Comparison of ENCODE assay signal across 14 cellular contexts in genomic region chr7:150716939-150717338, GRCh38. TPM values are rescaled to one million over a fixed set of nuclear protein-coding genes. Genes with fewer than 3 reads are reported as not detected.
A peak's percentile ranks its signal among the peaks of the same experiment; 100 is the strongest.
DNase-seq lines count a peak whose midpoint lies in the region; ATAC-seq and TF ChIP-seq lines count a peak whose summit lies in the region.
"Had no signal": no experiment of that assay in that cellular context is flagged by ENCODE, and none has a peak within 500 bp of the region (broad histone marks: within the 10 kb centered on the region; RNA-seq: fewer than 3 reads in every experiment).

No MANE protein-coding gene starts in this region.

- intact Hi-C loops in right lobe of liver (cut with DNase I): no loop called here

- CTCF ChIA-PET in activated CD4-positive, alpha-beta T cell treated with anti-CD3 and anti-CD28 coated beads, Interleukin-2, amount 10 ng/mL, durations not matched to agents 7 days and 5 days (lab: Charles Lee): interaction anchor here (0.5 to 2.4 kb wide), 14 partner anchors 8 to 268 kb away, joined by 3 to 12 read pairs (median 4); no protein-coding TSS in a partner anchor
- CTCF ChIA-PET in activated CD8-positive, alpha-beta T cell treated with anti-CD3 and anti-CD28 coated beads, Interleukin-2, amount 10 ng/mL, durations not matched to agents 7 days and 5 days (lab: Charles Lee): interaction anchor here (1.5 to 4.6 kb wide), 13 partner anchors 10 to 268 kb away, joined by 4 to 32 read pairs (median 8); partner anchors contain the start of genes GIMAP2, GIMAP6, GIMAP7 and GIMAP8

- H3K27me3 Mint-ChIP-seq in activated CD4-positive, alpha-beta T cell treated with anti-CD3 and anti-CD28 coated beads, Interleukin-2, amount 10 ng/mL, durations not matched to agents 7 days and 5 days: no peaks in the 10 kb centered on the region
- H3K27me3 Mint-ChIP-seq in activated CD8-positive, alpha-beta T cell treated with anti-CD3 and anti-CD28 coated beads, Interleukin-2, amount 10 ng/mL, durations not matched to agents 7 days and 5 days (ENCODE audit: low read depth): no peaks in the 10 kb centered on the region

- TF ChIP-seq POLR2A in right lobe of liver (IDR thresholded peaks at IDR 0.05): no peak

- H3K4me1 ChIP-seq in right lobe of liver: no peaks in the 10 kb centered on the region
- H3K4me1 ChIP-seq: A549 had no signal

- H3K36me3 Mint-ChIP-seq in activated CD4-positive, alpha-beta T cell treated with anti-CD3 and anti-CD28 coated beads, Interleukin-2, amount 10 ng/mL, durations not matched to agents 7 days and 5 days (ENCODE audit: low read depth): peaks cover 79% of the 10 kb centered on the region
- H3K36me3 Mint-ChIP-seq in activated CD8-positive, alpha-beta T cell treated with anti-CD3 and anti-CD28 coated beads, Interleukin-2, amount 10 ng/mL, durations not matched to agents 7 days and 5 days (ENCODE audit: low read depth): peaks cover 73% of the 10 kb centered on the region

- peak overlapping the region; percentile 38 to 49 (median 44) for H3K4me3 ChIP-seq in right lobe of liver
- H3K4me3 ChIP-seq: A549 had no signal

- POLR2A ChIA-PET in activated CD4-positive, alpha-beta T cell treated with anti-CD3 and anti-CD28 coated beads, Interleukin-2, amount 10 ng/mL, durations not matched to agents 7 days and 5 days (lab: Charles Lee): interaction anchor here (1.0 to 1.2 kb wide), 2 partner anchors 31 to 85 kb away, joined by 5 to 8 read pairs; partner anchors contain the start of genes GIMAP2 and GIMAP6
- POLR2A ChIA-PET in activated CD8-positive, alpha-beta T cell treated with anti-CD3 and anti-CD28 coated beads, Interleukin-2, amount 10 ng/mL, durations not matched to agents 7 days and 5 days (lab: Charles Lee): interaction anchor here (0.9 to 3.9 kb wide), 18 partner anchors 9 to 266 kb away, joined by 3 to 43 read pairs (median 6); partner anchors contain the start of genes GIMAP2, GIMAP4, GIMAP5 and GIMAP6

- H3K36me3 ChIP-seq in right lobe of liver: no peaks in the 10 kb centered on the region

- H3K27ac Mint-ChIP-seq in activated CD4-positive, alpha-beta T cell treated with anti-CD3 and anti-CD28 coated beads, Interleukin-2, amount 10 ng/mL, durations not matched to agents 7 days and 5 days: peak overlapping the region; percentile 83
- H3K27ac Mint-ChIP-seq in activated CD8-positive, alpha-beta T cell treated with anti-CD3 and anti-CD28 coated beads, Interleukin-2, amount 10 ng/mL, durations not matched to agents 7 days and 5 days: peak overlapping the region; percentile 87
- H3K27ac Mint-ChIP-seq: endodermal cell had no signal

- peaks cover 35% of the 10 kb centered on the region for H3K9me3 Mint-ChIP-seq in activated CD4-positive, alpha-beta T cell treated with anti-CD3 and anti-CD28 coated beads, Interleukin-2, amount 10 ng/mL, durations not matched to agents 7 days and 5 days
- peaks cover 10% of the 10 kb centered on the region for H3K9me3 Mint-ChIP-seq in activated CD8-positive, alpha-beta T cell treated with anti-CD3 and anti-CD28 coated beads, Interleukin-2, amount 10 ng/mL, durations not matched to agents 7 days and 5 days (ENCODE audit: insufficient read depth)

- peaks cover 61% of the 10 kb centered on the region for H3K4me1 Mint-ChIP-seq in activated CD4-positive, alpha-beta T cell treated with anti-CD3 and anti-CD28 coated beads, Interleukin-2, amount 10 ng/mL, durations not matched to agents 7 days and 5 days
- peaks cover 53% of the 10 kb centered on the region for H3K4me1 Mint-ChIP-seq in activated CD8-positive, alpha-beta T cell treated with anti-CD3 and anti-CD28 coated beads, Interleukin-2, amount 10 ng/mL, durations not matched to agents 7 days and 5 days (ENCODE audit: low read depth)
- H3K4me1 Mint-ChIP-seq: endodermal cell had no signal

- ATAC-seq in activated CD8-positive, alpha-beta T cell treated with anti-CD3 and anti-CD28 coated beads, Interleukin-2, amount 10 ng/mL, durations not matched to agents 7 days and 5 days: no peak
- no peak for ATAC-seq in right lobe of liver
- ATAC-seq: A549, HCT116 had no signal

- WGBS in right lobe of liver (ENCODE audit: insufficient coverage, low coverage, low lambda C conversion rate, missing lambda C conversion rate): 54% methylated on average over 4 of the region's 4 CpGs

- H3K27ac ChIP-seq in right lobe of liver (peak overlapping the region; percentile 47 to 68 (median 54)), substantia nigra (ENCODE audit: low read depth, low read length, poor library complexity, severe bottlenecking) (peak overlapping the region; percentile 40)
- H3K27ac ChIP-seq: A549 had no signal

- H3K27me3 ChIP-seq in right lobe of liver: no peaks in the 10 kb centered on the region

- in situ Hi-C loops in KBM-7 (cut with MboI; ENCODE audit: low pct_unique_long_range_greater_than_20kb, low sequenced_read_pairs): no loop called here

- H3K4me3 Mint-ChIP-seq in activated CD4-positive, alpha-beta T cell treated with anti-CD3 and anti-CD28 coated beads, Interleukin-2, amount 10 ng/mL, durations not matched to agents 7 days and 5 days: peak overlapping the region; percentile 96
- peak overlapping the region; percentile 97 for H3K4me3 Mint-ChIP-seq in activated CD8-positive, alpha-beta T cell treated with anti-CD3 and anti-CD28 coated beads, Interleukin-2, amount 10 ng/mL, durations not matched to agents 7 days and 5 days
- H3K4me3 Mint-ChIP-seq: endodermal cell had no signal

- peaks cover 0 to 3% (median 0%) of the 10 kb centered on the region in 4 donors for H3K9me3 ChIP-seq in right lobe of liver
- H3K9me3 ChIP-seq: A549 had no signal

- DNase-seq in activated CD4-positive, alpha-beta T cell treated with anti-CD3 and anti-CD28 coated beads, Interleukin-2, amount 10 ng/mL, durations not matched to agents 7 days and 5 days: no peak
- no peak for DNase-seq in activated CD4-positive, alpha-beta T cell treated with anti-CD3 and anti-CD28 coated beads, Interleukin-2, amount 50 U/mL, for 4 hours
- no peak for DNase-seq in activated CD8-positive, alpha-beta T cell treated with anti-CD3 and anti-CD28 coated beads, Interleukin-2, amount 10 ng/mL, durations not matched to agents 7 days and 5 days
- DNase-seq in right lobe of liver: no peak
- no peak for DNase-seq in substantia nigra (lab: John Stamatoyannopoulos, UW)
- DNase-seq in KBM-7: no peak
- DNase-seq in NCI-H2081 treated with DMSO at 0.1 percent for 48 hours (lab: John Stamatoyannopoulos, UW): no peak
- DNase-seq in NCI-H1092 (lab: John Stamatoyannopoulos, UW): no peak
- DNase-seq: activated gamma-delta T cell; endodermal cell; NCI-H1105; NK-92 treated with Interleukin-12 subunit alpha and Interleukin-12 subunit beta, amount 100 ng/mL, for 24 hours had no signal

- TF ChIP-seq CTCF in right lobe of liver (IDR thresholded peaks at IDR 0.05): no peak

RNA-seq across cellular contexts. Expression of gene GIMAP1, which starts 0.5 kb away (rescaled TPM):
- 10 to 100 TPM; 18.1 to 19.6 TPM for total RNA-seq in activated CD4-positive, alpha-beta T cell treated with anti-CD3 and anti-CD28 coated beads, Interleukin-2, amount 10 ng/mL, durations not matched to agents 7 days and 5 days
- 10 to 100 TPM; 19.0 to 20.2 TPM for total RNA-seq in activated CD8-positive, alpha-beta T cell treated with anti-CD3 and anti-CD28 coated beads, Interleukin-2, amount 10 ng/mL, durations not matched to agents 7 days and 5 days
- total RNA-seq in right lobe of liver: 1 to 10 TPM in 5 of 6 experiments, under 1 TPM in 1; 0.73 to 2.4 (median 1.8) TPM
- total RNA-seq: endodermal cell had no signal

RNA-seq across cellular contexts. Expression of gene GIMAP5, which starts 20.3 kb away (rescaled TPM):
- total RNA-seq in activated CD4-positive, alpha-beta T cell treated with anti-CD3 and anti-CD28 coated beads, Interleukin-2, amount 10 ng/mL, durations not matched to agents 7 days and 5 days: 100 to 1,000 TPM; 111 to 149 TPM
- total RNA-seq in activated CD8-positive, alpha-beta T cell treated with anti-CD3 and anti-CD28 coated beads, Interleukin-2, amount 10 ng/mL, durations not matched to agents 7 days and 5 days: 10 to 100 TPM; 56.3 to 63.3 TPM
- total RNA-seq in right lobe of liver: 1 to 10 TPM; 2.9 to 9.8 (median 8.0) TPM
- total RNA-seq: endodermal cell had no signal

RNA-seq across cellular contexts. Expression of gene GIMAP2, which starts 31.4 kb away (rescaled TPM):
- 100 to 1,000 TPM in 1 of 2 experiments, 10 to 100 TPM in 1; 97.7 to 102 TPM for total RNA-seq in activated CD4-positive, alpha-beta T cell treated with anti-CD3 and anti-CD28 coated beads, Interleukin-2, amount 10 ng/mL, durations not matched to agents 7 days and 5 days
- total RNA-seq in activated CD8-positive, alpha-beta T cell treated with anti-CD3 and anti-CD28 coated beads, Interleukin-2, amount 10 ng/mL, durations not matched to agents 7 days and 5 days: 10 to 100 TPM; 79.0 to 82.9 TPM
- 1 to 10 TPM; 4.8 to 7.4 (median 5.7) TPM for total RNA-seq in right lobe of liver
- total RNA-seq: endodermal cell had no signal

Comparison
In these comparisons a context has a peak if more than half of its experiments do, and no peak if none do; other contexts are left out.
1. RNA of gene GIMAP1, which starts 0.5 kb away (total RNA-seq): 19.0 to 20.2 TPM in activated CD8-positive, alpha-beta T cell treated with anti-CD3 and anti-CD28 coated beads, Interleukin-2, amount 10 ng/mL, durations not matched to agents 7 days and 5 days and 18.1 to 19.6 TPM in activated CD4-positive, alpha-beta T cell treated with anti-CD3 and anti-CD28 coated beads, Interleukin-2, amount 10 ng/mL, durations not matched to agents 7 days and 5 days; 0.73 to 2.4 TPM in right lobe of liver; every median in the first group is over 4 times any median in the second.
2. RNA of gene GIMAP5, which starts 20.3 kb away (total RNA-seq): 111 to 149 TPM in activated CD4-positive, alpha-beta T cell treated with anti-CD3 and anti-CD28 coated beads, Interleukin-2, amount 10 ng/mL, durations not matched to agents 7 days and 5 days and 56.3 to 63.3 TPM in activated CD8-positive, alpha-beta T cell treated with anti-CD3 and anti-CD28 coated beads, Interleukin-2, amount 10 ng/mL, durations not matched to agents 7 days and 5 days; 2.9 to 9.8 TPM in right lobe of liver; every median in the first group is over 4 times any median in the second.
3. RNA of gene GIMAP2, which starts 31.4 kb away (total RNA-seq): 97.7 to 102 TPM in activated CD4-positive, alpha-beta T cell treated with anti-CD3 and anti-CD28 coated beads, Interleukin-2, amount 10 ng/mL, durations not matched to agents 7 days and 5 days and 79.0 to 82.9 TPM in activated CD8-positive, alpha-beta T cell treated with anti-CD3 and anti-CD28 coated beads, Interleukin-2, amount 10 ng/mL, durations not matched to agents 7 days and 5 days; 4.8 to 7.4 TPM in right lobe of liver; every median in the first group is over 4 times any median in the second.